ENCODE assay signal across 20 cellular contexts in genomic region chr6:89492025-89492640, GRCh38. TPM values are rescaled to one million over a fixed set of nuclear protein-coding genes. Genes with fewer than 3 reads are reported as not detected.
DNase-seq lines count a peak whose midpoint lies in the region; ATAC-seq and FAIRE-seq lines count a peak whose summit lies in the region.
"Had no signal": no experiment of that assay in that cellular context is flagged by ENCODE, and none has a peak within 500 bp of the region (broad histone marks: within the 10 kb centered on the region; RNA-seq: fewer than 3 reads in every experiment).

No MANE protein-coding gene starts in this region.

- no peak overlapping the region for H3K27ac ChIP-seq in small intestine (ENCODE audit: low read depth in 1 of 2, low read length in 1 of 2)
- H3K27ac ChIP-seq: foreskin keratinocyte, hepatocyte, stomach, VCaP had no signal

- 72 to 85% (median 79%) methylated on average over 7 of the region's 7 CpGs for WGBS in small intestine, 3 donors

- DNase-seq in DMS53 treated with DMSO at 0.1 percent for 48 hours (lab: John Stamatoyannopoulos, UW; ENCODE audit: unreplicated experiment) (peak; percentile 60), NCI-H1417 treated with DMSO at 0.1 percent for 48 hours (lab: John Stamatoyannopoulos, UW) (peak; percentile 59), NCI-H510A (lab: John Stamatoyannopoulos, UW) (peak; percentile 31), left lobe of liver (ENCODE audit: low spot score) (no peak), SKM-1 (lab: John Stamatoyannopoulos, UW; ENCODE audit: unreplicated experiment) (no peak), NAMALWA (ENCODE audit: low spot score) (no peak), small intestine (no peak)
- no peak for DNase-seq in central memory CD4-positive, alpha-beta T cell
- DNase-seq: ACHN; activated CD4-positive, alpha-beta T cell treated with anti-CD3 and anti-CD28 coated beads, Interleukin-2, amount 50 U/mL, for 48 hours; activated naive CD4-positive, alpha-beta T cell; amniotic stem cell; foreskin keratinocyte; MM.1S; nephron progenitor cell; stimulated activated CD4-positive, alpha-beta T cell treated with anti-CD3 and anti-CD28 coated beads, Interleukin-2, amount 100 ng/mL, for 48 hours; stomach had no signal

- H3K36me3 ChIP-seq in small intestine (ENCODE audit: control insufficient read depth in 2 of 2, insufficient read depth in 2 of 2, low read length in 2 of 2) = no peaks in the 10 kb centered on the region
- H3K36me3 ChIP-seq: stomach had no signal

- no peaks in the 10 kb centered on the region for H3K9me3 ChIP-seq in small intestine (ENCODE audit: control insufficient read depth, low read depth)
- H3K9me3 ChIP-seq: stomach had no signal

- H3K4me3 ChIP-seq in small intestine (ENCODE audit: low read depth in 1 of 2, low read length in 2 of 2) = no peak overlapping the region
- H3K4me3 ChIP-seq: hepatocyte, stomach had no signal

- no peak for FAIRE-seq in small intestine (lab: Jason Lieb, UNC)
- FAIRE-seq: keratinocyte had no signal

- no peaks in the 10 kb centered on the region for H3K4me1 ChIP-seq in small intestine (ENCODE audit: control insufficient read depth in 2 of 2, insufficient read depth in 1 of 2, low read depth in 1 of 2, low read length in 1 of 2)
- H3K4me1 ChIP-seq: foreskin keratinocyte, stomach had no signal

- H3K27me3 ChIP-seq in small intestine (ENCODE audit: control insufficient read depth in 2 of 2, insufficient read depth in 2 of 2, low read length in 2 of 2) = no peaks in the 10 kb centered on the region
- H3K27me3 ChIP-seq: foreskin keratinocyte, hepatocyte, stomach had no signal

- ATAC-seq in left lobe of liver = peak; percentile 39
- ATAC-seq: foreskin keratinocyte had no signal

RNA-seq across cellular contexts. Expression of gene ANKRD6, which starts 59.2 kb away (rescaled TPM):
- total RNA-seq in left lobe of liver = 7.1 TPM
- 1 to 10 TPM in 2 of 3 donors, under 1 TPM in 1; 0.89 to 1.9 (median 1.7) TPM for polyA plus RNA-seq in small intestine

Comparison
In these comparisons a context has a peak if more than half of its experiments do, and no peak if none do; other contexts are left out.
1. DNase-seq: peak in DMS53 treated with DMSO at 0.1 percent for 48 hours (single experiment), NCI-H1417 treated with DMSO at 0.1 percent for 48 hours (single experiment) and NCI-H510A (single experiment); none in left lobe of liver (single experiment), central memory CD4-positive, alpha-beta T cell (single experiment), SKM-1 (single experiment), NAMALWA (single experiment) and small intestine (single experiment).